In genomic region chr16:23060458-23061320, GRCh38 we compare ENCODE assay signal across 8 cellular contexts.
DNase-seq lines count a peak whose midpoint lies in the region; ATAC-seq and TF ChIP-seq lines count a peak whose summit lies in the region.

No MANE protein-coding gene starts in this region.

- peak; percentile 59 for DNase-seq in NCI-H1436 (lab: John Stamatoyannopoulos, UW)
- DNase-seq in NCI-H1436 treated with DMSO at 0.1 percent for 48 hours (lab: John Stamatoyannopoulos, UW) = no peak
- peak; percentile 47 to 81 (median 73) for DNase-seq in NCI-H1417 (lab: John Stamatoyannopoulos, UW)
- DNase-seq in T-helper 1 cell = peak in 4 of 5 donors; percentile 7 to 50 (median 34)
- DNase-seq in ascending aorta (ENCODE audit: low spot score in 2 of 2) = peak in 1 of 2 donors; percentile 77
- DNase-seq in hepatocyte (ENCODE audit: low spot score) = peak; percentile 83
- peak; percentile 23 to 55 for DNase-seq in gastrocnemius medialis

- no peaks in the 10 kb centered on the region for H3K9me2 ChIP-seq in hepatocyte (replicated peaks; ENCODE audit: insufficient read depth)

- intact Hi-C loops in ascending aorta (cut with DNase I) = no loop called here
- intact Hi-C loops in gastrocnemius medialis (cut with DNase I; ENCODE audit: low total_unique reads) = loop anchor here (5.0 kb wide), 1 partner anchor 163 kb away; no protein-coding TSS in a partner anchor

- H4K20me1 ChIP-seq in hepatocyte (ENCODE audit: insufficient read depth, poor library complexity, severe bottlenecking) = no peaks in the 10 kb centered on the region

- ATAC-seq in gastrocnemius medialis (peak; percentile 76 to 92), HG03354 (IDR thresholded peaks at IDR 0.05; ENCODE audit: poor library complexity, severe bottlenecking, unreplicated experiment) (no peak)

- 39% methylated on average over 9 of the region's 9 CpGs for WGBS in hepatocyte (ENCODE audit: low lambda C conversion rate, missing lambda C conversion rate)

- H3K4me3 ChIP-seq in ascending aorta (no peak overlapping the region), hepatocyte (no peak overlapping the region), gastrocnemius medialis (no peak overlapping the region)

- TF ChIP-seq CTCF in ascending aorta (IDR thresholded peaks at IDR 0.05) = peak; percentile 60 to 84 (median 61)
- TF ChIP-seq CTCF in hepatocyte (IDR thresholded peaks at IDR 0.05; ENCODE audit: poor library complexity) = peak; percentile 93
- peak; percentile 61 to 82 (median 61) for TF ChIP-seq CTCF in gastrocnemius medialis (IDR thresholded peaks at IDR 0.05 in 4 of 5, conservative IDR thresholded peaks at IDR 0.05 in 1 of 5)

- H2AFZ ChIP-seq in hepatocyte = no peak overlapping the region

- TF ChIP-seq POLR2A in gastrocnemius medialis (IDR thresholded peaks at IDR 0.05) = no peak

- H3K36me3 ChIP-seq in ascending aorta (no peaks in the 10 kb centered on the region), hepatocyte (replicated peaks; ENCODE audit: insufficient read depth, low read depth) (no peaks in the 10 kb centered on the region), gastrocnemius medialis (no peaks in the 10 kb centered on the region)

- in situ Hi-C loops in gastrocnemius medialis (cut with MboI; ENCODE audit: low sequenced_read_pairs in 4 of 4) = loop anchor here in 1 of 4 donors (10.0 kb wide), 1 partner anchor 156 kb away; no protein-coding TSS in a partner anchor

- no peak overlapping the region for H3K4me2 ChIP-seq in hepatocyte

- H3K4me1 ChIP-seq in ascending aorta = peaks cover 0 to 2% of the 10 kb centered on the region in 2 donors
- H3K4me1 ChIP-seq in hepatocyte (ENCODE audit: insufficient read depth) = no peaks in the 10 kb centered on the region
- H3K4me1 ChIP-seq in gastrocnemius medialis = peaks cover 4 to 7% of the 10 kb centered on the region in 2 donors

- H3K9me3 ChIP-seq in ascending aorta = no peaks in the 10 kb centered on the region
- no peaks in the 10 kb centered on the region for H3K9me3 ChIP-seq in hepatocyte (ENCODE audit: low read depth)
- no peaks in the 10 kb centered on the region for H3K9me3 ChIP-seq in gastrocnemius medialis

- H3K79me2 ChIP-seq in hepatocyte = no peaks in the 10 kb centered on the region

- H3K27ac ChIP-seq in ascending aorta (no peak overlapping the region), hepatocyte (no peak overlapping the region), gastrocnemius medialis (no peak overlapping the region)

- H3K27me3 ChIP-seq in ascending aorta = no peaks in the 10 kb centered on the region
- peaks cover 5% of the 10 kb centered on the region for H3K27me3 ChIP-seq in hepatocyte
- peaks cover 0 to 3% (median 0%) of the 10 kb centered on the region in 3 donors for H3K27me3 ChIP-seq in gastrocnemius medialis
